In the genomic region with DNA sequence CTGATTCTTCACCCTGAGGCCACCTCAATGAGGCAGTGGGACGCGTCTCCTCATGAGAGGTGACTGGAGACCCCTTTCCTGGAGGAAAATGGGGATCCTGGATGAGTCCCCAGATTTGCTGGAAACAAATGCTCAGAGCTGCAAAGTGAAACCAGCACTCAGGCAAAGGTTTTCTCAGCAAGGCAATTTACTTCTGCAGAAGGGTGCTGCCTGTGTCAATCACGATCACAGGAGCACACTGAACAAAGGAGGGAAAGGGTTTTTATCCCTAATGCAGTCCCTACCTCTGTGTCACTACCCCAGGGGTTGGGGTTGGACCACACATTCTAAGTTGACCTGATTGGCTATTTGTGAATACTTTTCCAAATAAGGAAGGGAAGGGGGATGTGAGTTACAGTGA, we compare ENCODE assay signal across 30 cellular contexts.
"Had no signal": no experiment of that assay in that cellular context is flagged by ENCODE, and none has a peak within 500 bp of the region (broad histone marks: within the 10 kb centered on the region; RNA-seq: fewer than 3 reads in every experiment).

No MANE protein-coding gene starts in this region.

- DNase-seq: activated CD4-positive, alpha-beta T cell treated with anti-CD3 and anti-CD28 coated beads for 4 hours; activated CD4-positive, alpha-beta T cell treated with anti-CD3 and anti-CD28 coated beads, Interleukin-2, amount 50 U/mL, for 4 hours; activated CD4-positive, CD25-positive, alpha-beta regulatory T cell; activated effector memory CD4-positive, alpha-beta T cell treated with Interleukin-2 at 50 U/mL for 16 hours; activated naive CD4-positive, alpha-beta T cell treated with Interleukin-2 at 50 U/mL for 16 hours; activated T-cell treated with anti-CD3 and anti-CD28 coated beads for 4 hours; amniotic stem cell; brain microvascular endothelial cell; dorsolateral prefrontal cortex; effector memory CD8-positive, alpha-beta T cell; foreskin fibroblast; head of caudate nucleus; hippocampal formation; immature natural killer cell; kidney; left colon; mammary epithelial cell; midbrain; naive thymus-derived CD4-positive, alpha-beta T cell; occipital lobe; spleen; stimulated activated naive CD4-positive, alpha-beta T cell treated with Interleukin-2 at 50 U/mL for 16 hours; T-cell; transverse colon had no signal

- H3K27ac Mint-ChIP-seq: activated naive CD8-positive, alpha-beta T cell; effector memory CD8-positive, alpha-beta T cell; immature natural killer cell; naive thymus-derived CD4-positive, alpha-beta T cell; T-cell; T-helper 2 cell treated with Interferon-gamma antibody and Interleukin-4, amounts not matched to agents 5 μg/mL and 100 μg/mL, for 36 hours had no signal

- H3K4me3 Mint-ChIP-seq: activated naive CD8-positive, alpha-beta T cell; effector memory CD8-positive, alpha-beta T cell; immature natural killer cell; naive thymus-derived CD4-positive, alpha-beta T cell; T-cell; T-helper 2 cell treated with Interferon-gamma antibody and Interleukin-4, amounts not matched to agents 5 μg/mL and 100 μg/mL, for 36 hours had no signal

- H3K36me3 ChIP-seq: brain microvascular endothelial cell, right atrium auricular region, spleen, transverse colon had no signal

- ATAC-seq: effector memory CD8-positive, alpha-beta T cell; esophagus mucosa; left colon; naive thymus-derived CD4-positive, alpha-beta T cell; T-cell had no signal

- H3K27me3 ChIP-seq: brain microvascular endothelial cell, dorsolateral prefrontal cortex, right atrium auricular region, spleen, transverse colon had no signal

- H3K4me3 ChIP-seq: coronary artery, dorsolateral prefrontal cortex, right atrium auricular region, spleen, transverse colon had no signal

- H3K4me1 ChIP-seq: right atrium auricular region, transverse colon had no signal

- H3K27ac ChIP-seq: brain microvascular endothelial cell, coronary artery, dorsolateral prefrontal cortex, right atrium auricular region, spleen, transverse colon had no signal

- FAIRE-seq: astrocyte, kidney had no signal

- H3K36me3 Mint-ChIP-seq: T-cell had no signal
